In genomic region chrX:52511126-52511525, GRCh38 we compare ENCODE assay signal across 21 cellular contexts. TPM values are rescaled to one million over a fixed set of nuclear protein-coding genes. Genes with fewer than 3 reads are reported as not detected.
"Had no signal": no experiment of that assay in that cellular context is flagged by ENCODE, and none has a peak within 500 bp of the region (broad histone marks: within the 10 kb centered on the region; RNA-seq: fewer than 3 reads in every experiment).

No MANE protein-coding gene starts in this region.

RNA-seq across cellular contexts. Expression of gene XAGE1B, which starts 5.7 kb away (rescaled TPM):
- total RNA-seq: activated naive CD4-positive, alpha-beta T cell treated with anti-CD3 and anti-CD28 coated beads for 36 hours; activated naive CD4-positive, alpha-beta T cell treated with anti-CD3 and anti-CD28 coated beads, Interleukin-2, amount 50 U/mL, for 72 hours; activated naive CD8-positive, alpha-beta T cell treated with anti-CD3 and anti-CD28 coated beads for 36 hours; activated naive CD8-positive, alpha-beta T cell treated with anti-CD3 and anti-CD28 coated beads, Interleukin-2, amount 10 ng/mL, durations not matched to agents 7 days and 5 days; activated T-cell treated with anti-CD3 and anti-CD28 coated beads, Interleukin-2, amount 50 U/mL, for 4 hours; activated T-cell treated with anti-CD3 and anti-CD28 coated beads, Interleukin-2, amount 50 U/mL, for 72 hours; activated T-helper 1 cell treated with anti-CD3 and anti-CD28 coated beads, Interleukin-12 subunit alpha, Interleukin-12 subunit beta, Interleukin-2, Interleukin-4 antibody, amounts not matched to agents 30 ng/mL and 10 ng/mL and 1 ng/mL, durations not matched to agents 14 hours and 24 hours and 36 hours; activated T-helper 17 cell treated with anti-CD3 and anti-CD28 coated beads, Interleukin-2, amount 50 U/mL, for 72 hours; activated T-helper 2 cell treated with anti-CD3 and anti-CD28 coated beads, Interferon-gamma antibody, Interleukin-2, Interleukin-4, amounts not matched to agents 10 μg/mL and 5 μg/mL and 100 μg/mL, durations not matched to agents 14 hours and 24 hours and 36 hours; adrenal gland; ascending aorta; astrocyte; body of pancreas; breast epithelium; bronchial epithelial cell; cardiac muscle cell; cardiac septum; cerebellum; chondrocyte; colonic mucosa had no signal
- polyA plus RNA-seq: adipose tissue, adrenal gland, cardiac muscle cell had no signal

RNA-seq across cellular contexts. Expression of gene XAGE1A, which starts 15.5 kb away (rescaled TPM):
- total RNA-seq: activated naive CD4-positive, alpha-beta T cell treated with anti-CD3 and anti-CD28 coated beads for 36 hours; activated naive CD4-positive, alpha-beta T cell treated with anti-CD3 and anti-CD28 coated beads, Interleukin-2, amount 50 U/mL, for 72 hours; activated naive CD8-positive, alpha-beta T cell treated with anti-CD3 and anti-CD28 coated beads for 36 hours; activated naive CD8-positive, alpha-beta T cell treated with anti-CD3 and anti-CD28 coated beads, Interleukin-2, amount 10 ng/mL, durations not matched to agents 7 days and 5 days; activated T-cell treated with anti-CD3 and anti-CD28 coated beads, Interleukin-2, amount 50 U/mL, for 4 hours; activated T-cell treated with anti-CD3 and anti-CD28 coated beads, Interleukin-2, amount 50 U/mL, for 72 hours; activated T-helper 1 cell treated with anti-CD3 and anti-CD28 coated beads, Interleukin-12 subunit alpha, Interleukin-12 subunit beta, Interleukin-2, Interleukin-4 antibody, amounts not matched to agents 30 ng/mL and 10 ng/mL and 1 ng/mL, durations not matched to agents 14 hours and 24 hours and 36 hours; activated T-helper 17 cell treated with anti-CD3 and anti-CD28 coated beads, Interleukin-2, amount 50 U/mL, for 72 hours; activated T-helper 2 cell treated with anti-CD3 and anti-CD28 coated beads, Interferon-gamma antibody, Interleukin-2, Interleukin-4, amounts not matched to agents 10 μg/mL and 5 μg/mL and 100 μg/mL, durations not matched to agents 14 hours and 24 hours and 36 hours; adrenal gland; ascending aorta; astrocyte; body of pancreas; breast epithelium; bronchial epithelial cell; cardiac muscle cell; cardiac septum; cerebellum; chondrocyte; colonic mucosa had no signal
- polyA plus RNA-seq: adipose tissue, adrenal gland, cardiac muscle cell had no signal
